Comparison of ENCODE assay signal across 9 cellular contexts in the genomic region with DNA sequence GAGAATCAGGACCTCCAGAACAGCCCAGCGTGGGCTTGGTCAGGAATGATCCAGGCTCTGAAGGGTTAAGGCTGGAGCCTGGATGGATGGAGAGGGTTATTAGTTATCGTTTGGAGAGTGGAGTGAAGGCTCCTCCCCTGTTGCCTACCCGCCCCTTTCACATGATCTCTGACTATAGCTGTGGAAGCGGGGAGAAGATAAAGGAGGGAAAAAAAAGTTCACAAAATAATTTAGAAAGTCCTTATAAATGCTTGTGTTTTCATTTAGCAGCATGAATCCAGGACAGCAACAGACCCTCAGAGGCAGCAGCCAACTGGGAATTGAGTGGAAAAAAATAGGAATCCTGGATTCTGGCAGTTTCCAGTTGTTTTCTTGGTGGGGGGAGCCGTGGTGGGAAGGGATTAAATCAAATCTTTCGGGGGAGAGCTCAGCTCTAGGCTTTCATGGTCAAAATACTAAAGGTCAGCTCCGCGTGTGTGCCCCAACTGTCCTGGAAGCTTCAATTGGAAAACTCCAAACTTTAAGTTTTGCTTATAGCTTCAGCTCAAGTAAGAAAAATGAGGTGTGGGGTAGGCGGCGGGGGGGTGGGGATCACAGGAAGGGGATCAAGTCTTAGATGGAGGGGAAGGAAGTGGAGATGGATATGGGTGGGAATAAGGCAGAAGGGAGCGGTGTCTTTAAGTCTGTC. TPM values are rescaled to one million over a fixed set of nuclear protein-coding genes. Genes with fewer than 3 reads are reported as not detected.
DNase-seq lines count a peak whose midpoint lies in the region; TF ChIP-seq lines count a peak whose summit lies in the region.
"Had no signal": no experiment of that assay in that cellular context is flagged by ENCODE, and none has a peak within 500 bp of the region (broad histone marks: within the 10 kb centered on the region; RNA-seq: fewer than 3 reads in every experiment).

No MANE protein-coding gene starts in this region.

- no peak for TF ChIP-seq CTCF in GM12864 (IDR thresholded peaks at IDR 0.05; ENCODE audit: low read depth, low read length, missing control alignments)
- TF ChIP-seq CTCF in right atrium auricular region (IDR thresholded peaks at IDR 0.05) = no peak

- peak overlapping the region; percentile 5 for H3K4me3 ChIP-seq in GM12864 (ENCODE audit: low read depth, low read length)
- H3K4me3 ChIP-seq in right atrium auricular region = peak overlapping the region; percentile 49 to 50
- peak overlapping the region in 6 of 7 experiments; percentile 1 to 38 (median 32) for H3K4me3 ChIP-seq in skin epidermis

- peak overlapping the region; percentile 90 to 96 for H3K27ac ChIP-seq in right atrium auricular region
- H3K27ac ChIP-seq in skin epidermis = peak overlapping the region; percentile 26 to 90 (median 67)

- H3K4me1 ChIP-seq in right atrium auricular region = peaks cover 0 to 45% of the 10 kb centered on the region in 2 donors

- no peaks in the 10 kb centered on the region for H3K27me3 ChIP-seq in right atrium auricular region

- no peak for DNase-seq in GM12864 (ENCODE audit: low read depth)
- peak; percentile 76 for DNase-seq in amniotic epithelial cell (ENCODE audit: low read depth)
- no peak for DNase-seq in right atrium auricular region (ENCODE audit: low spot score)
- DNase-seq in NCI-H1105 treated with DMSO at 0.1 percent for 48 hours (lab: John Stamatoyannopoulos, UW) = no peak
- no peak for DNase-seq in germinal center (ENCODE audit: low spot score)
- no peak for DNase-seq in GF-D8 (lab: John Stamatoyannopoulos, UW)
- DNase-seq in C1 segment of cervical spinal cord (lab: John Stamatoyannopoulos, UW) = no peak
- DNase-seq: NCI-H526 treated with DMSO at 0.1 percent for 48 hours had no signal

- no peaks in the 10 kb centered on the region for H3K36me3 ChIP-seq in right atrium auricular region

- no peaks in the 10 kb centered on the region for H3K9me3 ChIP-seq in right atrium auricular region

RNA-seq across cellular contexts. Expression of a gene that starts 0.6 kb away (rescaled TPM):
- 10 to 100 TPM; 41.6 to 69.9 TPM for total RNA-seq in right atrium auricular region
